Comparison of ENCODE assay signal across 15 cellular contexts in the genomic region with DNA sequence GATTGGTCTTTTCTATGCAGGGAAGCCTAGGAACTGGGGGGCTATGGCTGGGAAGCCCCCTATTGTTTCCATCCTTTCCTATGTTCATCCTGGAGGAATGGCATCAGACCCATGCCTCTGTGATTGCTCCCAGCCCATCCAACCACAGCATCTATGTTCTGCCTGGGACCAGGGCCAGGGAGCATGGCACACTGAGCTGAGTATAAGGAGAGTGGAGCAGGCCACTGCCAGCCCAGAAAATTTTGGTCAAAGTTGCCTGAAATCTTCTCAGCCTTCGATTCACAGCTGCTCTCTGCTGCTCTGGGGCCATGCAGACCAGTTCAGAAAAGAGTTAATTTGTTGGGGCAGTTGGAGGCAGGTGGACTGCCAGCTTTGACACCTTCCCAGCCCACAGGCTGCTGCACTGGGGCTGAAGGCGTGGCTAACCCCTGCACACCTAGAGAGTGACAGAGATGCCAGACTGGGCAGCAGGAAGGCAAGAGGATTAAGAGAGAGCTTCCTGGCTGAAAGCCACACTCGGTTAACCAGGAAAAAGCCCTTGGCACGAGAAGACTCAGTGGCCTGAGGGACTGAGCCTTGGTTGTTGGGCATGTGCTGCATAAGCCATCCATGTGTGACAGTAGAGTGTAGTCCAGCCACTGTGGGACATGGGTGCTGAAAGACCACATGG. TPM values are rescaled to one million over a fixed set of nuclear protein-coding genes. Genes with fewer than 3 reads are reported as not detected.
DNase-seq lines count a peak whose midpoint lies in the region; ATAC-seq, FAIRE-seq and TF ChIP-seq lines count a peak whose summit lies in the region.
"Had no signal": no experiment of that assay in that cellular context is flagged by ENCODE, and none has a peak within 500 bp of the region (broad histone marks: within the 10 kb centered on the region; RNA-seq: fewer than 3 reads in every experiment).

No MANE protein-coding gene starts in this region.

- FAIRE-seq in A549 (lab: Jason Lieb, UNC) (no peak), RCC 7860 (lab: Jason Lieb, UNC) (peak; percentile 92)

- H3K4me1 ChIP-seq in A549 (peaks cover 89% of the 10 kb centered on the region), tibial artery (peaks cover 0 to 50% (median 28%) of the 10 kb centered on the region in 4 donors)
- H3K4me1 ChIP-seq: parathyroid adenoma had no signal

- intact Hi-C loops in left colon (cut with DNase I, micrococcal nuclease): no loop called here
- intact Hi-C loops in tibial artery (cut with DNase I; ENCODE audit: low total_unique reads): no loop called here

- H3K4me3 ChIP-seq in A549 (no peak overlapping the region), tibial artery (no peak overlapping the region)

- H3K9me3 ChIP-seq in A549 (no peaks in the 10 kb centered on the region), tibial artery (no peaks in the 10 kb centered on the region)

- H3K36me3 ChIP-seq in tibial artery: peaks cover 0 to 17% (median 14%) of the 10 kb centered on the region in 3 donors

- peaks cover 6 to 11% of the 10 kb centered on the region in 2 donors for H3K36me3 Mint-ChIP-seq in activated naive CD4-positive, alpha-beta T cell treated with anti-CD3 and anti-CD28 coated beads, Interleukin-2, amount 50 U/mL, for 72 hours

- CTCF ChIA-PET in A549 (lab: Yijun Ruan, JAX): interaction anchor here (0.8 to 4.4 kb wide), 7 partner anchors 12 to 152 kb away, joined by 3 to 21 read pairs (median 5); a partner anchor contains a TSS

- DNase-seq in A549 (ENCODE audit: low read depth in 1 of 2, low spot score in 1 of 2) (no peak), G401 (ENCODE audit: low spot score) (peak; percentile 77), RCC 7860 (ENCODE audit: low spot score) (peak; percentile 86), left colon (peak; percentile 60 to 61), tibial artery (no peak)
- DNase-seq in activated naive CD4-positive, alpha-beta T cell treated with anti-CD3 and anti-CD28 coated beads, Interleukin-2, amount 50 U/mL, for 72 hours (ENCODE audit: low spot score in 2 of 2): no peak
- DNase-seq: NCI-H2171; Right ventricle myocardium superior; stimulated activated CD4-positive, alpha-beta T cell treated with anti-CD3 and anti-CD28 coated beads, Interleukin-4, amount 100 ng/mL, for 1 hour; stimulated activated naive CD4-positive, alpha-beta T cell treated with Interleukin-2 at 50 U/mL for 16 hours had no signal

- peak overlapping the region in 1 of 2 donors; percentile 19 for H3K27ac Mint-ChIP-seq in activated naive CD4-positive, alpha-beta T cell treated with anti-CD3 and anti-CD28 coated beads, Interleukin-2, amount 50 U/mL, for 72 hours
- H3K27ac Mint-ChIP-seq: activated naive CD4-positive, alpha-beta T cell treated with anti-CD3 and anti-CD28 coated beads, Interleukin-2, amount 50 U/mL, for 24 hours; mesothelial cell of epicardium had no signal

- ATAC-seq in A549 (peak; percentile 26 to 29), left colon (peak; percentile 67), HG03439 (IDR thresholded peaks at IDR 0.05; ENCODE audit: unreplicated experiment) (no peak), GM18873 (IDR thresholded peaks at IDR 0.05; ENCODE audit: low FRiP score, unreplicated experiment) (no peak)
- no peak for ATAC-seq in activated naive CD4-positive, alpha-beta T cell treated with anti-CD3 and anti-CD28 coated beads, Interleukin-2, amount 50 U/mL, for 72 hours

- no peak for TF ChIP-seq RAD21 in A549 (conservative IDR thresholded peaks at IDR 0.05 in 1 of 2, IDR thresholded peaks at IDR 0.05 in 1 of 2)

- H3K27me3 ChIP-seq in tibial artery: no peaks in the 10 kb centered on the region

- peak overlapping the region; percentile 39 for H3K4me2 ChIP-seq in A549

- POLR2A ChIA-PET in A549 (lab: Yijun Ruan, JAX): interaction anchor here (0.9 to 1.4 kb wide), 4 partner anchors 11 to 64 kb away, joined by 3 to 5 read pairs (median 4); a partner anchor contains a TSS

- no peak for TF ChIP-seq CTCF in A549 (IDR thresholded peaks at IDR 0.05)
- no peak for TF ChIP-seq CTCF in tibial artery (IDR thresholded peaks at IDR 0.05)

- no peak for TF ChIP-seq POLR2A in A549 (IDR thresholded peaks at IDR 0.05; ENCODE audit: low read length)

- TF ChIP-seq EP300 in A549 (IDR thresholded peaks at IDR 0.05): no peak

- H3K9me3 Mint-ChIP-seq in activated naive CD4-positive, alpha-beta T cell treated with anti-CD3 and anti-CD28 coated beads, Interleukin-2, amount 50 U/mL, for 72 hours: peaks cover 0 to 3% of the 10 kb centered on the region in 2 donors
- H3K9me3 Mint-ChIP-seq: activated naive CD4-positive, alpha-beta T cell treated with anti-CD3 and anti-CD28 coated beads, Interleukin-2, amount 50 U/mL, for 24 hours; mesothelial cell of epicardium had no signal

- H3K27ac ChIP-seq in A549 (peak overlapping the region; percentile 58 to 77), tibial artery (peak overlapping the region in 1 of 2 donors; percentile 40)
- H3K27ac ChIP-seq: parathyroid adenoma had no signal

- 50% methylated on average over 4 of the region's 4 CpGs for WGBS in A549 (ENCODE audit: missing lambda C conversion rate)

- in situ Hi-C loops in G401 (cut with HindIII; ENCODE audit: low sequenced_read_pairs): no loop called here

TF ChIP-seq in A549, 52 proteins besides CTCF, POLR2A, EP300 and RAD21:
- TF ChIP-seq FOSB (CRISPR knock-in tag; IDR thresholded peaks at IDR 0.05) (no peak), CBX8 (IDR thresholded peaks at IDR 0.05) (no peak), HOXB5 (CRISPR knock-in tag; IDR thresholded peaks at IDR 0.05) (no peak), MAFK (IDR thresholded peaks at IDR 0.05; ENCODE audit: partially characterized antibody) (no peak), HOXA7 (CRISPR knock-in tag; IDR thresholded peaks at IDR 0.05) (peak; percentile 30; the same call in 1 of the 2 replicates), POLR2AphosphoS2 (conservative IDR thresholded peaks at IDR 0.05; ENCODE audit: low read length) (peak; percentile 75), TFCP2L1 (CRISPR knock-in tag; IDR thresholded peaks at IDR 0.05) (no peak), FOSL2 (IDR thresholded peaks at IDR 0.05) (no peak), FOSL2 (CRISPR knock-in tag; IDR thresholded peaks at IDR 0.05) (0 out of 2 replicates have a peak, but pooled peaks have one; percentile 2), GATA3 (IDR thresholded peaks at IDR 0.05; ENCODE audit: borderline replicate concordance) (no peak), RARB (CRISPR knock-in tag; IDR thresholded peaks at IDR 0.05) (0 out of 2 replicates have a peak, but pooled peaks have one; percentile 22), CHD2 (IDR thresholded peaks at IDR 0.05; ENCODE audit: low read length, partially characterized antibody) (peak; percentile 23)
- TF ChIP-seq, protein P1, sequence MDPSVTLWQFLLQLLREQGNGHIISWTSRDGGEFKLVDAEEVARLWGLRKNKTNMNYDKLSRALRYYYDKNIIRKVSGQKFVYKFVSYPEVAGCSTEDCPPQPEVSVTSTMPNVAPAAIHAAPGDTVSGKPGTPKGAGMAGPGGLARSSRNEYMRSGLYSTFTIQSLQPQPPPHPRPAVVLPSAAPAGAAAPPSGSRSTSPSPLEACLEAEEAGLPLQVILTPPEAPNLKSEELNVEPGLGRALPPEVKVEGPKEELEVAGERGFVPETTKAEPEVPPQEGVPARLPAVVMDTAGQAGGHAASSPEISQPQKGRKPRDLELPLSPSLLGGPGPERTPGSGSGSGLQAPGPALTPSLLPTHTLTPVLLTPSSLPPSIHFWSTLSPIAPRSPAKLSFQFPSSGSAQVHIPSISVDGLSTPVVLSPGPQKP (IDR thresholded peaks at IDR 0.05; ENCODE audit: low read depth, low read length): no peak

RNA-seq across cellular contexts. Expression of a gene that starts 12.1 kb away (rescaled TPM):
- polyA plus RNA-seq in A549 (2011; rRNA removed) (1,135 and 1,466 TPM in 2 replicates), A549 (2017; fragmentation: RNase III; extraction: RNeasy Plus Mini Kit Qiagen cat#74134 plus additional on column Dnase treatment) (1,411 to 1,859 TPM (median 1,765 TPM) in 3 replicates)
- 661 and 843 TPM in 2 replicates for polyA plus RNA-seq in A549 (2012; cell fraction: cytosol; rRNA removed)
- 1,811 and 1,913 TPM in 2 replicates for polyA plus RNA-seq in A549 (2012; cell fraction: nucleus; rRNA removed)
- polyA minus RNA-seq in A549 (2011; rRNA and poly(A)+ RNA removed): 1,411 and 1,484 TPM in 2 replicates
- 0.18 TPM in 1 of 2 replicates, not detected in the other for total RNA-seq in G401 (2014; rRNA removed; shearing (Covaris generic))
- 10 to 100 TPM; 21.0 to 50.3 TPM for total RNA-seq in left colon
- total RNA-seq in activated naive CD4-positive, alpha-beta T cell treated with anti-CD3 and anti-CD28 coated beads, Interleukin-2, amount 50 U/mL, for 72 hours: not detected

Comparison
In these comparisons a context has a peak if more than half of its experiments do, and no peak if none do; other contexts are left out.
1. ATAC-seq: peak in A549 (2 of 2) and left colon (single experiment); none in HG03439 (single experiment), activated naive CD4-positive, alpha-beta T cell treated with anti-CD3 and anti-CD28 coated beads, Interleukin-2, amount 50 U/mL, for 72 hours (0 of 2) and GM18873 (single experiment).
2. DNase-seq: peak in G401 (single experiment), RCC 7860 (single experiment) and left colon (2 of 2); none in A549 (0 of 2), activated naive CD4-positive, alpha-beta T cell treated with anti-CD3 and anti-CD28 coated beads, Interleukin-2, amount 50 U/mL, for 72 hours (0 of 2) and tibial artery (0 of 2).
3. RNA of a gene that starts 12.1 kb away (total RNA-seq): 21.0 to 50.3 TPM in left colon; 0.18 TPM in G401 and not detected in activated naive CD4-positive, alpha-beta T cell treated with anti-CD3 and anti-CD28 coated beads, Interleukin-2, amount 50 U/mL, for 72 hours; every median in the first group is over 10 times any median in the second.